Comparison of ENCODE assay signal across 8 cellular contexts in genomic region chr7:150189963-150190362, GRCh38.
ATAC-seq and FAIRE-seq lines count a peak whose summit lies in the region.
"Not testable (repeated sequence)": the region's sequence is repeated elsewhere in the genome, so short reads cannot be mapped to it uniquely, and the experiment has no call there.

No MANE protein-coding gene starts in this region.

- H3K4me3 Mint-ChIP-seq in activated T-helper 17 cell treated with anti-CD3 and anti-CD28 coated beads, Interleukin-2, amount 50 U/mL, for 72 hours: not testable (repeated sequence)

- not testable (repeated sequence) for H3K27me3 Mint-ChIP-seq in activated T-helper 17 cell treated with anti-CD3 and anti-CD28 coated beads, Interleukin-2, amount 50 U/mL, for 72 hours

- not testable (repeated sequence) for H3K9me3 Mint-ChIP-seq in activated T-helper 17 cell treated with anti-CD3 and anti-CD28 coated beads, Interleukin-2, amount 50 U/mL, for 72 hours

- ATAC-seq in GM18498 (IDR thresholded peaks at IDR 0.05; ENCODE audit: unreplicated experiment): peak; percentile 84
- peak; percentile 93 for ATAC-seq in GM19035 (IDR thresholded peaks at IDR 0.05; ENCODE audit: unreplicated experiment)
- peak; percentile 74 for ATAC-seq in GM21423 (IDR thresholded peaks at IDR 0.05; ENCODE audit: unreplicated experiment)
- peak; percentile 87 for ATAC-seq in HG02642 (IDR thresholded peaks at IDR 0.05; ENCODE audit: poor library complexity, unreplicated experiment)
- peak; percentile 94 for ATAC-seq in HG03060 (IDR thresholded peaks at IDR 0.05; ENCODE audit: low read depth, unreplicated experiment)
- peak; percentile 96 for ATAC-seq in HG03442 (IDR thresholded peaks at IDR 0.05; ENCODE audit: unreplicated experiment)
- ATAC-seq in activated T-helper 17 cell treated with anti-CD3 and anti-CD28 coated beads, Interleukin-2, amount 50 U/mL, for 72 hours (replicated peaks): peak; percentile 9

- H3K27ac Mint-ChIP-seq in activated T-helper 17 cell treated with anti-CD3 and anti-CD28 coated beads, Interleukin-2, amount 50 U/mL, for 72 hours: not testable (repeated sequence)

- H3K4me1 Mint-ChIP-seq in activated T-helper 17 cell treated with anti-CD3 and anti-CD28 coated beads, Interleukin-2, amount 50 U/mL, for 72 hours: not testable (repeated sequence)

- peak; percentile 17 for FAIRE-seq in islet of Langerhans (lab: Jason Lieb, UNC)

- H3K36me3 Mint-ChIP-seq in activated T-helper 17 cell treated with anti-CD3 and anti-CD28 coated beads, Interleukin-2, amount 50 U/mL, for 72 hours (ENCODE audit: low read depth): not testable (repeated sequence)

Comparison
In these comparisons a context has a peak if more than half of its experiments do, and no peak if none do; other contexts are left out.
1. Peak in every context shown above with its lines: ATAC-seq.
2. ATAC-seq: peak in every context shown above with its lines; median percentile 96 in HG03442; 94 in HG03060; 93 in GM19035; 87 in HG02642; 84 in GM18498; 74 in GM21423; 9 in activated T-helper 17 cell treated with anti-CD3 and anti-CD28 coated beads, Interleukin-2, amount 50 U/mL, for 72 hours.